Comparison of ENCODE assay signal across 23 cellular contexts in the genomic region with DNA sequence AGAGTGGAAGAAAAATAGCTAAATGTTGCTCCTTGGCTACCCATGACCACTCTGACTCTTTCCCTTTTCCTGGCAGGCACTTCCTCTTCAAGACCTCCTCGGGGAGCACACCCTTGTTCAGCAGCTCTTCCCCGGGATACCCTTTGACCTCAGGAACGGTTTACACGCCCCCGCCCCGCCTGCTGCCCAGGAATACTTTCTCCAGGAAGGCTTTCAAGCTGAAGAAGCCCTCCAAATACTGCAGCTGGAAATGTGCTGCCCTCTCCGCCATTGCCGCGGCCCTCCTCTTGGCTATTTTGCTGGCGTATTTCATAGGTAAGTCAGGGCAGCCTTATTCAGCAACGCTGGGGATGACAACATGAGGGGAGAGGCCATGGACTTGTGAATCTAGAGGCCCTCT.
"Had no signal": no experiment of that assay in that cellular context is flagged by ENCODE, and none has a peak within 500 bp of the region (broad histone marks: within the 10 kb centered on the region; RNA-seq: fewer than 3 reads in every experiment).

No MANE protein-coding gene starts in this region.

- DNase-seq: stimulated activated CD4-positive, alpha-beta T cell treated with anti-CD3 and anti-CD28 coated beads, Interleukin-2, amount 100 ng/mL, for 48 hours; stimulated activated CD4-positive, alpha-beta T cell treated with anti-CD3 and anti-CD28 coated beads, Interleukin-4, amount 100 ng/mL, for 1 hour; stimulated activated CD4-positive, alpha-beta T cell treated with anti-CD3 and anti-CD28 coated beads, Interleukin-4, amount 100 ng/mL, for 24 hours; stimulated activated CD4-positive, alpha-beta T cell treated with anti-CD3 and anti-CD28 coated beads, Interleukin-4, amount 100 ng/mL, for 4 hours; stimulated activated CD8-positive, alpha-beta memory T cell treated with anti-CD3 and anti-CD28 coated beads, Interleukin-4, amount 100 ng/mL, for 48 hours; stimulated activated naive B cell treated with anti-CD40 and anti-IgM and Interleukin-4, amounts not matched to agents 10 μg/mL and 1 μg/mL and 100 μg/mL, for 72 hours; stimulated activated naive CD4-positive, alpha-beta T cell; stimulated activated naive CD4-positive, alpha-beta T cell treated with Interleukin-2 at 50 U/mL for 16 hours; stimulated activated naive CD8-positive, alpha-beta T cell treated with anti-CD3 and anti-CD28 coated beads, Interleukin-15, amount 100 ng/mL, for 72 hours; stimulated activated naive CD8-positive, alpha-beta T cell treated with anti-CD3 and anti-CD28 coated beads, Interleukin-15, Interleukin-2, amounts not matched to agents 100 U/mL and 50 U/mL, for 24 hours; stomach; substantia nigra; testis; thyroid gland; tibial artery; transverse colon; trophoblast cell; upper lobe of right lung; uterus had no signal

- H3K9me3 Mint-ChIP-seq: type B pancreatic cell had no signal

- H3K36me3 Mint-ChIP-seq: stimulated activated effector memory CD8-positive, alpha-beta T cell treated with anti-CD3 and anti-CD28 coated beads, Interleukin-12 subunit alpha, Interleukin-12 subunit beta, amount 100 ng/mL, for 72 hours; stimulated activated memory B cell treated with anti-CD40 and anti-IgM and Interleukin-4, amounts not matched to agents 10 μg/mL and 1 μg/mL and 100 μg/mL, for 72 hours; stimulated activated naive B cell treated with anti-CD40 and anti-IgM and Interleukin-4, amounts not matched to agents 10 μg/mL and 1 μg/mL and 100 μg/mL, for 72 hours had no signal

- H3K27me3 Mint-ChIP-seq: stimulated activated memory B cell treated with anti-CD40 and anti-IgM and Interleukin-4, amounts not matched to agents 10 μg/mL and 1 μg/mL and 100 μg/mL, for 72 hours; stimulated activated naive B cell treated with anti-CD40 and anti-IgM and Interleukin-4, amounts not matched to agents 10 μg/mL and 1 μg/mL and 100 μg/mL, for 72 hours had no signal

- H3K4me3 Mint-ChIP-seq: stimulated activated effector memory CD8-positive, alpha-beta T cell treated with anti-CD3 and anti-CD28 coated beads, Interleukin-12 subunit alpha, Interleukin-12 subunit beta, amount 100 ng/mL, for 72 hours; stimulated activated memory B cell treated with anti-CD40 and anti-IgM and Interleukin-4, amounts not matched to agents 10 μg/mL and 1 μg/mL and 100 μg/mL, for 72 hours; stimulated activated naive B cell treated with anti-CD40 and anti-IgM and Interleukin-4, amounts not matched to agents 10 μg/mL and 1 μg/mL and 100 μg/mL, for 72 hours; stimulated activated naive CD8-positive, alpha-beta T cell treated with anti-CD3 and anti-CD28 coated beads, Interleukin-15, amount 100 ng/mL, for 72 hours; stimulated activated naive CD8-positive, alpha-beta T cell treated with anti-CD3 and anti-CD28 coated beads, Interleukin-15, Interleukin-2, amounts not matched to agents 100 ng/mL and 50 ng/mL, for 24 hours; type B pancreatic cell had no signal

- H3K27ac Mint-ChIP-seq: stimulated activated effector memory CD8-positive, alpha-beta T cell treated with anti-CD3 and anti-CD28 coated beads, Interleukin-12 subunit alpha, Interleukin-12 subunit beta, amount 100 ng/mL, for 72 hours; stimulated activated memory B cell treated with anti-CD40 and anti-IgM and Interleukin-4, amounts not matched to agents 10 μg/mL and 1 μg/mL and 100 μg/mL, for 72 hours; stimulated activated naive B cell treated with anti-CD40 and anti-IgM and Interleukin-4, amounts not matched to agents 10 μg/mL and 1 μg/mL and 100 μg/mL, for 72 hours; stimulated activated naive CD8-positive, alpha-beta T cell treated with anti-CD3 and anti-CD28 coated beads, Interleukin-15, amount 100 ng/mL, for 72 hours; stimulated activated naive CD8-positive, alpha-beta T cell treated with anti-CD3 and anti-CD28 coated beads, Interleukin-15, Interleukin-2, amounts not matched to agents 100 ng/mL and 50 ng/mL, for 24 hours; type B pancreatic cell had no signal

- H3K4me1 Mint-ChIP-seq: stimulated activated effector memory CD8-positive, alpha-beta T cell treated with anti-CD3 and anti-CD28 coated beads, Interleukin-12 subunit alpha, Interleukin-12 subunit beta, amount 100 ng/mL, for 72 hours; stimulated activated memory B cell treated with anti-CD40 and anti-IgM and Interleukin-4, amounts not matched to agents 10 μg/mL and 1 μg/mL and 100 μg/mL, for 72 hours; stimulated activated naive B cell treated with anti-CD40 and anti-IgM and Interleukin-4, amounts not matched to agents 10 μg/mL and 1 μg/mL and 100 μg/mL, for 72 hours; stimulated activated naive CD8-positive, alpha-beta T cell treated with anti-CD3 and anti-CD28 coated beads, Interleukin-15, amount 100 ng/mL, for 72 hours had no signal
